Comparison of ENCODE assay signal across 30 cellular contexts in the genomic region with DNA sequence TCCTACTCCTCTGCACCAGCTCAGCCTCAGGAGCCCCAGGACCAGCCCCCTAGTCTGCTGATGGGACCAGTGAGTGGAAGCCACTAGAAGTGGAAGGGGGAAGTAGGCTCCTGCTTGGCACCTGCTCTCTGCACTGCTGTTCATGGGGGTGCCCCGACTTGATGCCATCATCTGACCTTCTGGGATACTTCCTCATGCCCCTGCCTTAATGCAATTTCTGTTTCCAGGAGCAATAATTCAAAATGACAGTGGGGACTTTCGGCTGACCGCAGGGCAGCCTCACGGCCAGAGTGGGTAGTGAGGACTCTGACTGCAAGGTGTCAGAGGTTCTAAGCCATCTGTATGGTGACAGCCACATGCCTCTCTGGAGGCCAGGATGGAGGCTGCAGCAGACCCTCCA.
"Had no signal": no experiment of that assay in that cellular context is flagged by ENCODE, and none has a peak within 500 bp of the region (broad histone marks: within the 10 kb centered on the region; RNA-seq: fewer than 3 reads in every experiment).

No MANE protein-coding gene starts in this region.

- H3K27me3 ChIP-seq: body of pancreas, gastrocnemius medialis had no signal

- H3K27ac ChIP-seq: adrenal gland, body of pancreas, esophagus muscularis mucosa, foreskin keratinocyte, gastrocnemius medialis, heart left ventricle, WERI-Rb-1 had no signal

- H3K4me1 ChIP-seq: adrenal gland, body of pancreas, foreskin keratinocyte had no signal

- H3K4me3 ChIP-seq: adrenal gland, body of pancreas, esophagus muscularis mucosa, gastrocnemius medialis, heart left ventricle had no signal

- ATAC-seq: activated CD4-positive, CD25-positive, alpha-beta regulatory T cell treated with anti-CD3 and anti-CD28 coated beads, Interleukin-2, amount 50 U/mL, for 24 hours; activated CD8-positive, alpha-beta T cell treated with anti-CD3 and anti-CD28 coated beads for 36 hours; activated T-cell treated with anti-CD3 and anti-CD28 coated beads, Interleukin-2, amount 50 U/mL, for 72 hours; body of pancreas; foreskin keratinocyte; gastrocnemius medialis; heart left ventricle; T-helper 17 cell had no signal

- DNase-seq: activated B cell treated with CpG ODN at 0.5 μM for 24 hours; activated CD4-positive, alpha-beta T cell treated with anti-CD3 and anti-CD28 coated beads for 48 hours; activated CD4-positive, alpha-beta T cell treated with anti-CD3 and anti-CD28 coated beads, Interleukin-2, amount 50 U/mL, for 1 hour; activated CD4-positive, alpha-beta T cell treated with anti-CD3 and anti-CD28 coated beads, Interleukin-2, amount 50 U/mL, for 48 hours; activated CD8-positive, alpha-beta memory T cell treated with anti-CD3 and anti-CD28 coated beads for 24 hours; activated CD8-positive, alpha-beta memory T cell treated with anti-CD3 and anti-CD28 coated beads, Interleukin-2, amount 50 U/mL, for 48 hours; activated CD8-positive, alpha-beta T cell treated with anti-CD3 and anti-CD28 coated beads for 36 hours; activated gamma-delta T cell; activated naive CD4-positive, alpha-beta T cell; activated naive CD4-positive, alpha-beta T cell treated with anti-CD3 and anti-CD28 coated beads, Interleukin-2, amount 10 ng/mL, durations not matched to agents 7 days and 5 days; activated T-cell treated with anti-CD3 and anti-CD28 coated beads for 4 hours; activated T-cell treated with anti-CD3 and anti-CD28 coated beads, Interleukin-2, amount 50 U/mL, for 24 hours; activated T-cell treated with anti-CD3 and anti-CD28 coated beads, Interleukin-2, amount 50 U/mL, for 72 hours; aorta; body of pancreas; cortex of kidney; effector memory CD4-positive, alpha-beta T cell; endodermal cell; erythroblast; foreskin keratinocyte; gastrocnemius medialis; glutamatergic neuron; heart left ventricle; T-helper 1 cell; T-helper 17 cell; T1000; WERI-Rb-1 had no signal

- H3K36me3 ChIP-seq: adrenal gland, esophagus muscularis mucosa, gastrocnemius medialis, heart left ventricle, WERI-Rb-1 had no signal

- H3K9me3 ChIP-seq: adrenal gland, body of pancreas, esophagus muscularis mucosa, gastrocnemius medialis, heart left ventricle had no signal
